Comparison of ENCODE assay signal across 1 cellular context in the genomic region with DNA sequence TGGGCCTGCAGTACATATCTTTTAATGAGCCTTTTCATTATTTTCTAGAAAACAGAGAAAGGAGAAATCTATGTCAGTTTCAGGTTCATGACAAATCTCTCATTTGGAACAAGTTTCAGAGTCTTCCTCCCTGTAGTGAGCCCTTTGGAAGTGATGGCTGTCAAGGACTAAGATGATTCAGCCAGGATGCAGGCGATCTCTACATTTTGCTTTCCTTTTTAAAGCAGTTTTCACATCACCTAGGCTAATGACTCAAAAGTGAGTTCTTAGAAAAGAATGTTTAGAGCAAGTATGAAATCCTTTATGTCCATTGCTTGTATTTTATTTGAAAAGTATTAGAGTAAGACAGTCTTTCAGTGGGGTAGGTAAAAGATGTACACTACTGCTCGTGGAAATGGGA.
TF ChIP-seq lines count a peak whose summit lies in the region.

No MANE protein-coding gene starts in this region.

TF ChIP-seq in GM23338, 12 proteins besides CTCF, POLR2A, EP300 and RAD21 (continued from another document):
- TF ChIP-seq, protein P1, sequence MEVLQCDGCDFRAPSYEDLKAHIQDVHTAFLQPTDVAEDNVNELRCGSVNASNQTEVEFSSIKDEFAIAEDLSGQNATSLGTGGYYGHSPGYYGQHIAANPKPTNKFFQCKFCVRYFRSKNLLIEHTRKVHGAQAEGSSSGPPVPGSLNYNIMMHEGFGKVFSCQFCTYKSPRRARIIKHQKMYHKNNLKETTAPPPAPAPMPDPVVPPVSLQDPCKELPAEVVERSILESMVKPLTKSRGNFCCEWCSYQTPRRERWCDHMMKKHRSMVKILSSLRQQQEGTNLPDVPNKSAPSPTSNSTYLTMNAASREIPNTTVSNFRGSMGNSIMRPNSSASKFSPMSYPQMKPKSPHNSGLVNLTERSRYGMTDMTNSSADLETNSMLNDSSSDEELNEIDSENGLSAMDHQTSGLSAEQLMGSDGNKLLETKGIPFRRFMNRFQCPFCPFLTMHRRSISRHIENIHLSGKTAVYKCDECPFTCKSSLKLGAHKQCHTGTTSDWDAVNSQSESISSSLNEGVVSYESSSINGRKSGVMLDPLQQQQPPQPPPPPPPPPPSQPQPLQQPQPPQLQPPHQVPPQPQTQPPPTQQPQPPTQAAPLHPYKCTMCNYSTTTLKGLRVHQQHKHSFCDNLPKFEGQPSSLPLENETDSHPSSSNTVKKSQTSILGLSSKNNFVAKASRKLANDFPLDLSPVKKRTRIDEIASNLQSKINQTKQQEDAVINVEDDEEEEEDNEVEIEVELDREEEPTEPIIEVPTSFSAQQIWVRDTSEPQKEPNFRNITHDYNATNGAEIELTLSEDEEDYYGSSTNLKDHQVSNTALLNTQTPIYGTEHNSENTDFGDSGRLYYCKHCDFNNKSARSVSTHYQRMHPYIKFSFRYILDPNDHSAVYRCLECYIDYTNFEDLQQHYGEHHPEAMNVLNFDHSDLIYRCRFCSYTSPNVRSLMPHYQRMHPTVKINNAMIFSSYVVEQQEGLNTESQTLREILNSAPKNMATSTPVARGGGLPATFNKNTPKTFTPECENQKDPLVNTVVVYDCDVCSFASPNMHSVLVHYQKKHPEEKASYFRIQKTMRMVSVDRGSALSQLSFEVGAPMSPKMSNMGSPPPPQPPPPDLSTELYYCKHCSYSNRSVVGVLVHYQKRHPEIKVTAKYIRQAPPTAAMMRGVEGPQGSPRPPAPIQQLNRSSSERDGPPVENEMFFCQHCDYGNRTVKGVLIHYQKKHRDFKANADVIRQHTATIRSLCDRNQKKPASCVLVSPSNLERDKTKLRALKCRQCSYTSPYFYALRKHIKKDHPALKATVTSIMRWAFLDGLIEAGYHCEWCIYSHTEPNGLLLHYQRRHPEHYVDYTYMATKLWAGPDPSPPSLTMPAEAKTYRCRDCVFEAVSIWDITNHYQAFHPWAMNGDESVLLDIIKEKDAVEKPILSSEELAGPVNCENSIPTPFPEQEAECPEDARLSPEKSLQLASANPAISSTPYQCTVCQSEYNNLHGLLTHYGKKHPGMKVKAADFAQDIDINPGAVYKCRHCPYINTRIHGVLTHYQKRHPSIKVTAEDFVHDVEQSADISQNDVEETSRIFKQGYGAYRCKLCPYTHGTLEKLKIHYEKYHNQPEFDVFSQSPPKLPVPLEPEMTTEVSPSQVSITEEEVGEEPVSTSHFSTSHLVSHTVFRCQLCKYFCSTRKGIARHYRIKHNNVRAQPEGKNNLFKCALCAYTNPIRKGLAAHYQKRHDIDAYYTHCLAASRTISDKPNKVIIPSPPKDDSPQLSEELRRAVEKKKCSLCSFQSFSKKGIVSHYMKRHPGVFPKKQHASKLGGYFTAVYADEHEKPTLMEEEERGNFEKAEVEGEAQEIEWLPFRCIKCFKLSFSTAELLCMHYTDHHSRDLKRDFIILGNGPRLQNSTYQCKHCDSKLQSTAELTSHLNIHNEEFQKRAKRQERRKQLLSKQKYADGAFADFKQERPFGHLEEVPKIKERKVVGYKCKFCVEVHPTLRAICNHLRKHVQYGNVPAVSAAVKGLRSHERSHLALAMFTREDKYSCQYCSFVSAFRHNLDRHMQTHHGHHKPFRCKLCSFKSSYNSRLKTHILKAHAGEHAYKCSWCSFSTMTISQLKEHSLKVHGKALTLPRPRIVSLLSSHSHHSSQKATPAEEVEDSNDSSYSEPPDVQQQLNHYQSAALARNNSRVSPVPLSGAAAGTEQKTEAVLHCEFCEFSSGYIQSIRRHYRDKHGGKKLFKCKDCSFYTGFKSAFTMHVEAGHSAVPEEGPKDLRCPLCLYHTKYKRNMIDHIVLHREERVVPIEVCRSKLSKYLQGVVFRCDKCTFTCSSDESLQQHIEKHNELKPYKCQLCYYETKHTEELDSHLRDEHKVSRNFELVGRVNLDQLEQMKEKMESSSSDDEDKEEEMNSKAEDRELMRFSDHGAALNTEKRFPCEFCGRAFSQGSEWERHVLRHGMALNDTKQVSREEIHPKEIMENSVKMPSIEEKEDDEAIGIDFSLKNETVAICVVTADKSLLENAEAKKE (CRISPR knock-in tag; IDR thresholded peaks at IDR 0.05) = no peak
- TF ChIP-seq ZNF331 (CRISPR knock-in tag; IDR thresholded peaks at IDR 0.05; ENCODE audit: low read depth) = no peak
